In genomic region chr18:34592961-34593382, GRCh38 we compare ENCODE assay signal across 8 cellular contexts.
DNase-seq lines count a peak whose midpoint lies in the region; ATAC-seq lines count a peak whose summit lies in the region.

No MANE protein-coding gene starts in this region.

- peaks cover 0 to 12% of the 10 kb centered on the region in 2 donors for H3K27me3 Mint-ChIP-seq in natural killer cell treated with Interleukin-12 subunit alpha and Interleukin-12 subunit beta and Interleukin-15 and Interleukin-18, amount 100 ng/mL, for 72 hours
- H3K27me3 Mint-ChIP-seq in activated T-cell treated with anti-CD3 and anti-CD28 coated beads, Interleukin-2, amount 50 U/mL, for 72 hours (ENCODE audit: low read depth) = no peaks in the 10 kb centered on the region

- peaks cover 3% of the 10 kb centered on the region for H3K9me3 Mint-ChIP-seq in natural killer cell treated with Interleukin-12 subunit alpha and Interleukin-12 subunit beta and Interleukin-15 and Interleukin-18, amount 100 ng/mL, for 72 hours
- H3K9me3 Mint-ChIP-seq in activated T-cell treated with anti-CD3 and anti-CD28 coated beads, Interleukin-2, amount 50 U/mL, for 72 hours = peaks cover 0 to 2% of the 10 kb centered on the region in 2 donors

- H3K36me3 Mint-ChIP-seq in natural killer cell treated with Interleukin-12 subunit alpha and Interleukin-12 subunit beta and Interleukin-15 and Interleukin-18, amount 100 ng/mL, for 72 hours = no peaks in the 10 kb centered on the region
- H3K36me3 Mint-ChIP-seq in activated T-cell treated with anti-CD3 and anti-CD28 coated beads, Interleukin-2, amount 50 U/mL, for 72 hours (ENCODE audit: insufficient read depth in 2 of 2) = no peaks in the 10 kb centered on the region

- peak; percentile 60 for DNase-seq in NCI-H146 treated with DMSO at 0.1 percent for 48 hours (lab: John Stamatoyannopoulos, UW; ENCODE audit: unreplicated experiment)
- peak; percentile 2 to 36 for DNase-seq in dermis microvascular lymphatic vessel endothelial cell (ENCODE audit: low read depth in 2 of 2)
- peak; percentile 75 for DNase-seq in left kidney (ENCODE audit: low read depth, low spot score)
- peak in 41 of 49 donors; percentile 8 to 73 (median 37) for DNase-seq in substantia nigra (lab: John Stamatoyannopoulos, UW)
- no peak for DNase-seq in natural killer cell treated with Interleukin-12 subunit alpha and Interleukin-12 subunit beta and Interleukin-15 and Interleukin-18, amount 100 ng/mL, for 72 hours (ENCODE audit: low spot score)
- DNase-seq in activated T-cell treated with anti-CD3 and anti-CD28 coated beads, Interleukin-2, amount 50 U/mL, for 72 hours = no peak
- no peak for DNase-seq in NCI-H1092 (lab: John Stamatoyannopoulos, UW)

- no peak overlapping the region for H3K4me3 Mint-ChIP-seq in natural killer cell treated with Interleukin-12 subunit alpha and Interleukin-12 subunit beta and Interleukin-15 and Interleukin-18, amount 100 ng/mL, for 72 hours
- H3K4me3 Mint-ChIP-seq in activated T-cell treated with anti-CD3 and anti-CD28 coated beads, Interleukin-2, amount 50 U/mL, for 72 hours = no peak overlapping the region

- H3K27ac Mint-ChIP-seq in natural killer cell treated with Interleukin-12 subunit alpha and Interleukin-12 subunit beta and Interleukin-15 and Interleukin-18, amount 100 ng/mL, for 72 hours = no peak overlapping the region
- H3K27ac Mint-ChIP-seq in activated T-cell treated with anti-CD3 and anti-CD28 coated beads, Interleukin-2, amount 50 U/mL, for 72 hours = no peak overlapping the region

- no peaks in the 10 kb centered on the region for H3K4me1 Mint-ChIP-seq in natural killer cell treated with Interleukin-12 subunit alpha and Interleukin-12 subunit beta and Interleukin-15 and Interleukin-18, amount 100 ng/mL, for 72 hours (ENCODE audit: low read depth in 2 of 2)
- H3K4me1 Mint-ChIP-seq in activated T-cell treated with anti-CD3 and anti-CD28 coated beads, Interleukin-2, amount 50 U/mL, for 72 hours (ENCODE audit: low read depth) = no peaks in the 10 kb centered on the region

- no peak for ATAC-seq in natural killer cell treated with Interleukin-12 subunit alpha and Interleukin-12 subunit beta and Interleukin-15 and Interleukin-18, amount 100 ng/mL, for 72 hours
- ATAC-seq in activated T-cell treated with anti-CD3 and anti-CD28 coated beads, Interleukin-2, amount 50 U/mL, for 72 hours (replicated peaks in 1 of 2) = no peak
- ATAC-seq in HG03196 (IDR thresholded peaks at IDR 0.05; ENCODE audit: unreplicated experiment) = no peak

- no peak overlapping the region for H3K27ac ChIP-seq in substantia nigra (ENCODE audit: low read depth, low read length, poor library complexity, severe bottlenecking)

Comparison
In these comparisons a context has a peak if more than half of its experiments do, and no peak if none do; other contexts are left out.
1. DNase-seq: peak in NCI-H146 treated with DMSO at 0.1 percent for 48 hours (single experiment), dermis microvascular lymphatic vessel endothelial cell (2 of 2), left kidney (single experiment) and substantia nigra (41 of 49); none in natural killer cell treated with Interleukin-12 subunit alpha and Interleukin-12 subunit beta and Interleukin-15 and Interleukin-18, amount 100 ng/mL, for 72 hours (single experiment), activated T-cell treated with anti-CD3 and anti-CD28 coated beads, Interleukin-2, amount 50 U/mL, for 72 hours (0 of 2) and NCI-H1092 (single experiment).